ENCODE assay signal across 29 cellular contexts in the genomic region with DNA sequence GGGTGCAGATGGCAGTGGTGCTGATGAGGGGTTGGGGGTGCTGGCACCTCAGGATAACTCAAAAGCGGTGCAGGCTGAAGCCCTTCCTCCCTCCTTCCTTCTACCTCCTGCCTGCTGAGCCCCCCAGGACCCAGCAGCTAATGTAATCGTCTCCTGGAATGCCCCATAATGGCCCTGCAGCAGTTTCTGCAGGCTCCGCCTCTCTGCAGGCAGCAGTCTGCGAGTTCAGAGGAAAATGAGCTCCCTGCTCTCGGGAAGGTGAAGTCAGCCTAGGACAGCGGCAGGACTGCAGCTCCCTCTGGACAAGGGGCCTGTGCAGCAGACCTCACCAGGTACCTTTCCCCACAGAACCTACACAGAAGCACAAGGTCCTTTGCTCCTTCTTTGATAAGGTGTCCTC.
DNase-seq lines count a peak whose midpoint lies in the region; ATAC-seq lines count a peak whose summit lies in the region.
"Had no signal": no experiment of that assay in that cellular context is flagged by ENCODE, and none has a peak within 500 bp of the region (broad histone marks: within the 10 kb centered on the region; RNA-seq: fewer than 3 reads in every experiment).

No MANE protein-coding gene starts in this region.

- H3K9me3 ChIP-seq in NT2/D1 (ENCODE audit: insufficient read depth, low read length) (no peaks in the 10 kb centered on the region; the same call in 1 of the 2 replicates), iPS-15b (ENCODE audit: control insufficient read depth, insufficient read depth, low read length) (no peaks in the 10 kb centered on the region)
- H3K9me3 ChIP-seq: adrenal gland, esophagus muscularis mucosa, gastrocnemius medialis, pancreas had no signal

- H3K4me1 ChIP-seq in NT2/D1 (ENCODE audit: insufficient read depth, insufficient read length) (no peaks in the 10 kb centered on the region), iPS-15b (ENCODE audit: control insufficient read depth, insufficient read depth, low read length) (peaks cover 23% of the 10 kb centered on the region)
- H3K4me1 ChIP-seq: pancreas had no signal

- H3K27me3 ChIP-seq in NT2/D1 (ENCODE audit: insufficient read depth, insufficient read length) (peaks cover 5% of the 10 kb centered on the region), iPS-15b (ENCODE audit: control insufficient read depth, insufficient read depth, low read length) (no peaks in the 10 kb centered on the region)
- H3K27me3 ChIP-seq: adrenal gland, brain microvascular endothelial cell, esophagus muscularis mucosa, pancreas had no signal

- ATAC-seq in activated T-cell treated with anti-CD3 and anti-CD28 coated beads, Interleukin-2, amount 50 U/mL, for 72 hours (replicated peaks in 1 of 2): no peak
- no peak for ATAC-seq in stimulated activated effector memory CD8-positive, alpha-beta T cell treated with anti-CD3 and anti-CD28 coated beads, Interleukin-12 subunit alpha, Interleukin-12 subunit beta, amount 100 ng/mL, for 72 hours
- ATAC-seq: effector memory CD8-positive, alpha-beta T cell; gastrocnemius medialis; HCT116; K562; left cardiac atrium; naive thymus-derived CD4-positive, alpha-beta T cell; Panc1; pancreas; sciatic nerve; T-cell had no signal

- H3K27me3 Mint-ChIP-seq in activated T-cell treated with anti-CD3 and anti-CD28 coated beads, Interleukin-2, amount 50 U/mL, for 72 hours (ENCODE audit: low read depth): no peaks in the 10 kb centered on the region
- no peaks in the 10 kb centered on the region for H3K27me3 Mint-ChIP-seq in activated T-cell treated with anti-CD3 and anti-CD28 coated beads, Interleukin-2, amount 50 U/mL, for 24 hours
- H3K27me3 Mint-ChIP-seq in immature natural killer cell (ENCODE audit: low read depth in 3 of 3): peaks cover 0 to 2% (median 0%) of the 10 kb centered on the region in 3 donors
- H3K27me3 Mint-ChIP-seq: effector memory CD8-positive, alpha-beta T cell; memory B cell; naive thymus-derived CD4-positive, alpha-beta T cell; T-cell had no signal

- no peaks in the 10 kb centered on the region for H3K9me3 Mint-ChIP-seq in activated T-cell treated with anti-CD3 and anti-CD28 coated beads, Interleukin-2, amount 50 U/mL, for 72 hours
- H3K9me3 Mint-ChIP-seq in activated T-cell treated with anti-CD3 and anti-CD28 coated beads, Interleukin-2, amount 50 U/mL, for 24 hours: no peaks in the 10 kb centered on the region
- no peaks in the 10 kb centered on the region for H3K9me3 Mint-ChIP-seq in stimulated activated effector memory CD8-positive, alpha-beta T cell treated with anti-CD3 and anti-CD28 coated beads, Interleukin-12 subunit alpha, Interleukin-12 subunit beta, amount 100 ng/mL, for 72 hours
- peaks cover 0 to 1% (median 0%) of the 10 kb centered on the region in 6 donors for H3K9me3 Mint-ChIP-seq in immature natural killer cell
- H3K9me3 Mint-ChIP-seq: effector memory CD8-positive, alpha-beta T cell; T-cell had no signal

- H3K4me3 Mint-ChIP-seq in activated T-cell treated with anti-CD3 and anti-CD28 coated beads, Interleukin-2, amount 50 U/mL, for 72 hours: peak overlapping the region; percentile 16 to 66
- H3K4me3 Mint-ChIP-seq in activated T-cell treated with anti-CD3 and anti-CD28 coated beads, Interleukin-2, amount 50 U/mL, for 24 hours: no peak overlapping the region
- peak overlapping the region; percentile 21 for H3K4me3 Mint-ChIP-seq in stimulated activated effector memory CD8-positive, alpha-beta T cell treated with anti-CD3 and anti-CD28 coated beads, Interleukin-12 subunit alpha, Interleukin-12 subunit beta, amount 100 ng/mL, for 72 hours
- H3K4me3 Mint-ChIP-seq in immature natural killer cell: peak overlapping the region in 1 of 5 donors; percentile 14
- H3K4me3 Mint-ChIP-seq: naive thymus-derived CD4-positive, alpha-beta T cell; T-cell had no signal

- no peak overlapping the region for H3K27ac Mint-ChIP-seq in activated T-cell treated with anti-CD3 and anti-CD28 coated beads, Interleukin-2, amount 50 U/mL, for 72 hours
- no peak overlapping the region for H3K27ac Mint-ChIP-seq in activated T-cell treated with anti-CD3 and anti-CD28 coated beads, Interleukin-2, amount 50 U/mL, for 24 hours
- peak overlapping the region; percentile 1 for H3K27ac Mint-ChIP-seq in stimulated activated effector memory CD8-positive, alpha-beta T cell treated with anti-CD3 and anti-CD28 coated beads, Interleukin-12 subunit alpha, Interleukin-12 subunit beta, amount 100 ng/mL, for 72 hours
- no peak overlapping the region for H3K27ac Mint-ChIP-seq in immature natural killer cell
- H3K27ac Mint-ChIP-seq: naive thymus-derived CD4-positive, alpha-beta T cell; T-cell had no signal

- H3K9ac ChIP-seq in NT2/D1 (ENCODE audit: insufficient read length, low read depth): no peak overlapping the region
- peak overlapping the region; percentile 47 for H3K9ac ChIP-seq in iPS-15b (ENCODE audit: low read depth, low read length)

- peaks cover 44% of the 10 kb centered on the region for H3K4me1 Mint-ChIP-seq in activated T-cell treated with anti-CD3 and anti-CD28 coated beads, Interleukin-2, amount 50 U/mL, for 72 hours (ENCODE audit: low read depth)
- peaks cover 44% of the 10 kb centered on the region for H3K4me1 Mint-ChIP-seq in activated T-cell treated with anti-CD3 and anti-CD28 coated beads, Interleukin-2, amount 50 U/mL, for 24 hours (ENCODE audit: low read depth)
- peaks cover 45% of the 10 kb centered on the region for H3K4me1 Mint-ChIP-seq in stimulated activated effector memory CD8-positive, alpha-beta T cell treated with anti-CD3 and anti-CD28 coated beads, Interleukin-12 subunit alpha, Interleukin-12 subunit beta, amount 100 ng/mL, for 72 hours
- H3K4me1 Mint-ChIP-seq in immature natural killer cell: peaks cover 13 to 23% of the 10 kb centered on the region in 2 donors

- H3K4me3 ChIP-seq in NT2/D1 (ENCODE audit: insufficient read length, low read depth): no peak overlapping the region
- H3K4me3 ChIP-seq in iPS-15b (ENCODE audit: low read depth, low read length): peak overlapping the region; percentile 59
- H3K4me3 ChIP-seq: adrenal gland, esophagus muscularis mucosa, gastrocnemius medialis, K562, pancreas had no signal

- H3K36me3 ChIP-seq in NT2/D1 (ENCODE audit: insufficient read depth, insufficient read length, low read length) (no peaks in the 10 kb centered on the region), iPS-15b (ENCODE audit: control insufficient read depth, insufficient read depth, low read length) (no peaks in the 10 kb centered on the region)
- H3K36me3 ChIP-seq: adrenal gland, brain microvascular endothelial cell, esophagus muscularis mucosa, gastrocnemius medialis, pancreas had no signal

- peaks cover 0 to 2% of the 10 kb centered on the region in 2 donors for H3K36me3 Mint-ChIP-seq in activated T-cell treated with anti-CD3 and anti-CD28 coated beads, Interleukin-2, amount 50 U/mL, for 72 hours (ENCODE audit: insufficient read depth in 2 of 2)
- H3K36me3 Mint-ChIP-seq in activated T-cell treated with anti-CD3 and anti-CD28 coated beads, Interleukin-2, amount 50 U/mL, for 24 hours (ENCODE audit: low read depth): peaks cover 3% of the 10 kb centered on the region
- H3K36me3 Mint-ChIP-seq in stimulated activated effector memory CD8-positive, alpha-beta T cell treated with anti-CD3 and anti-CD28 coated beads, Interleukin-12 subunit alpha, Interleukin-12 subunit beta, amount 100 ng/mL, for 72 hours: no peaks in the 10 kb centered on the region
- no peaks in the 10 kb centered on the region for H3K36me3 Mint-ChIP-seq in immature natural killer cell

- DNase-seq in activated T-cell treated with anti-CD3 and anti-CD28 coated beads, Interleukin-2, amount 50 U/mL, for 72 hours: no peak
- no peak for DNase-seq in activated T-cell treated with anti-CD3 and anti-CD28 coated beads, Interleukin-2, amount 50 U/mL, for 24 hours
- DNase-seq in NT2/D1 (ENCODE audit: low read depth, low spot score): peak; percentile 27
- no peak for DNase-seq in stimulated activated effector memory CD8-positive, alpha-beta T cell treated with anti-CD3 and anti-CD28 coated beads, Interleukin-12 subunit alpha, Interleukin-12 subunit beta, amount 100 ng/mL, for 72 hours (ENCODE audit: low spot score in 2 of 2)
- DNase-seq in germinal center (ENCODE audit: low spot score): no peak
- DNase-seq in NCI-H82 (lab: John Stamatoyannopoulos, UW): no peak
- no peak for DNase-seq in immature natural killer cell
- DNase-seq: activated CD4-positive, alpha-beta T cell treated with anti-CD3 and anti-CD28 coated beads for 48 hours; activated gamma-delta T cell treated with Interleukin-2 at 50 U/mL for 16 hours; adrenal gland; brain microvascular endothelial cell; effector memory CD8-positive, alpha-beta T cell; gastrocnemius medialis; GDM1; hypothalamus; left cardiac atrium; naive thymus-derived CD4-positive, alpha-beta T cell; NCI-H187; NCI-H2227 treated with DMSO at 0.1 percent for 48 hours; pancreas; SIG-M5; T-cell had no signal
